In the genomic region with DNA sequence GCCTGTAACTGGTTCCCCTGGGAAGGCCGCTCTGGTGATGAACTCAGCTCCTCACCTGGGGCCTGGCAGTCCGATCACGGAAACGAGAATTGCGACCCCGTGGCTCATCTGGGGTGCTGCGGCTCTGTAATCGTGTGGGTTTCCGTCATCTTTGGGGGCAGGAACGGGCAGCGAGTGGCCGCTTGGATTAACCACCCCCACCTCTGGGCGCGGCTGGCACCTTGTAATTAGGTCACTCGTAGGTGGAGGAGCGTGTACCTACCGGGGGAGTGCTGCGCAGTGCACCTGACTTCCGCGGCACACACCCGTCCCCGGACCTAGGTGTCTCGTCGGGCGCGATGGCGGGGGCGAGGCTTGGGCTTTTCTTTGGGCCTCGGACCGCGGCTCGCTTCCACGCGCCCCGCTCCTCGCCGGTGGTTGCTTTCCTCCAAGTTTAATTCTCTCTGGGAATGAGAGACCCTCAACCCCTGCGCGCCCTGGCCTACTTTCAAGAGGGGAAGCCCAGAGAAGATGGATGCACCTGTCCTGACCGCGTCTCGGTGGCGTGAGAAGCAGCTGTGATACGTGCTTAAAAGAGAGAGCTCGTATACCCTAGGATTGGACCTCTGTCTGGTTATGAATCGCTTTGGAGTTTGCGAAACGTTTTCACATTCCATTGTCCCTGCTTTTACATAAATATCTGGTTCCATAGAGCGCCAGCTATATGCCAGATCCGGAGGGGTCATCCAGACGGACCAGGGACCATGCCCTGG, we compare ENCODE assay signal across 8 cellular contexts. TPM values are rescaled to one million over a fixed set of nuclear protein-coding genes. Genes with fewer than 3 reads are reported as not detected.
DNase-seq lines count a peak whose midpoint lies in the region; ATAC-seq and TF ChIP-seq lines count a peak whose summit lies in the region.

No MANE protein-coding gene starts in this region.

- peaks cover 16% of the 10 kb centered on the region for H3K36me3 Mint-ChIP-seq in WTC11
- H3K36me3 Mint-ChIP-seq in nephron (ENCODE audit: low read depth), result peaks cover 19% of the 10 kb centered on the region

- CTCF ChIA-PET in WTC11 (lab: Charles Lee), result interaction anchor here (0.7 to 3.3 kb wide), 10 partner anchors 9 to 361 kb away, joined by 3 to 27 read pairs (median 4); partner anchors contain the start of gene UBE2B

- peak overlapping the region; percentile 87 for H3K4me3 Mint-ChIP-seq in WTC11
- peak overlapping the region; percentile 90 to 96 (median 91) for H3K4me3 Mint-ChIP-seq in nephron

- no peak for TF ChIP-seq CTCF in WTC11 (IDR thresholded peaks at IDR 0.05)
- TF ChIP-seq CTCF in nephron (IDR thresholded peaks at IDR 0.05; ENCODE audit: unreplicated experiment in 3 of 3), result no peak

- peak; percentile 58 for TF ChIP-seq POLR2A in erythroblast (IDR thresholded peaks at IDR 0.05; ENCODE audit: low read length)

- DNase-seq in stimulated activated CD4-positive, alpha-beta T cell treated with anti-CD3 and anti-CD28 coated beads, Interleukin-15, amount 100 ng/mL, for 48 hours (ENCODE audit: low read depth in 2 of 2), result peak; percentile 15 to 50
- DNase-seq in stimulated activated CD4-positive, alpha-beta T cell treated with anti-CD3 and anti-CD28 coated beads, Interleukin-2, amount 100 ng/mL, for 48 hours, result no peak
- DNase-seq in WTC11 (ENCODE audit: low spot score) (no peak), erythroblast (lab: John Stamatoyannopoulos, UW) (peak in 1 of 2 experiments; percentile 48), NCI-H2107 treated with DMSO at 0.1 percent for 48 hours (lab: John Stamatoyannopoulos, UW; ENCODE audit: unreplicated experiment) (no peak)

- H3K27me3 Mint-ChIP-seq in WTC11 (ENCODE audit: low read depth) (no peaks in the 10 kb centered on the region), nephron (ENCODE audit: low read depth) (no peaks in the 10 kb centered on the region)

- ATAC-seq in HG03442 (IDR thresholded peaks at IDR 0.05; ENCODE audit: unreplicated experiment) (peak; percentile 13), WTC11 (peak; percentile 21), HG03175 (IDR thresholded peaks at IDR 0.05; ENCODE audit: unreplicated experiment) (no peak)

- POLR2A ChIA-PET in WTC11 (lab: Charles Lee), result interaction anchor here (0.7 to 2.7 kb wide), 21 partner anchors 10 to 679 kb away, joined by 3 to 26 read pairs (median 4); partner anchors contain the start of genes CAMLG, PCBD2, SKP1 and UBE2B

- no peaks in the 10 kb centered on the region for H3K9me3 Mint-ChIP-seq in WTC11
- no peaks in the 10 kb centered on the region for H3K9me3 Mint-ChIP-seq in nephron

- H3K4me1 Mint-ChIP-seq in WTC11 (peaks cover 38% of the 10 kb centered on the region), nephron (peaks cover 43% of the 10 kb centered on the region)

- peak overlapping the region; percentile 98 for H3K27ac Mint-ChIP-seq in WTC11
- peak overlapping the region; percentile 87 to 99 (median 99) for H3K27ac Mint-ChIP-seq in nephron

TF ChIP-seq in WTC11, 78 proteins besides CTCF, POLR2A, EP300 and RAD21 (continues in another document):
- TF ChIP-seq USF2 (CRISPR knock-in tag; IDR thresholded peaks at IDR 0.05) (0 out of 2 replicates have a peak, but pooled peaks have one; percentile 19), TEAD1 (CRISPR knock-in tag; IDR thresholded peaks at IDR 0.05) (0 out of 2 replicates have a peak, but pooled peaks have one; percentile 9), SMAD3 (CRISPR knock-in tag; IDR thresholded peaks at IDR 0.05; ENCODE audit: borderline replicate concordance) (0 out of 2 replicates have a peak, but pooled peaks have one; percentile 36), ZBTB43 (CRISPR knock-in tag; IDR thresholded peaks at IDR 0.05) (no peak), ZNF317 (CRISPR knock-in tag; IDR thresholded peaks at IDR 0.05; ENCODE audit: borderline replicate concordance, low read depth) (no peak), ZNF532 (CRISPR knock-in tag; IDR thresholded peaks at IDR 0.05; ENCODE audit: borderline replicate concordance) (no peak), ZNF232 (CRISPR knock-in tag; IDR thresholded peaks at IDR 0.05) (no peak), GTF2I (CRISPR knock-in tag; conservative IDR thresholded peaks at IDR 0.05) (no peak), JAZF1 (CRISPR knock-in tag; IDR thresholded peaks at IDR 0.05) (no peak), ZNF138 (CRISPR knock-in tag; conservative IDR thresholded peaks at IDR 0.05) (0 out of 2 replicates have a peak, but pooled peaks have one; percentile 21), IRF2 (CRISPR knock-in tag; IDR thresholded peaks at IDR 0.05; ENCODE audit: borderline replicate concordance, low read depth) (no peak), MYBL2 (CRISPR knock-in tag; IDR thresholded peaks at IDR 0.05) (peak; percentile 58; the same call in 1 of the 2 replicates), ZNF121 (CRISPR knock-in tag; IDR thresholded peaks at IDR 0.05) (no peak), FOXP1 (CRISPR knock-in tag; IDR thresholded peaks at IDR 0.05; ENCODE audit: borderline replicate concordance) (peak; percentile 84), USF1 (CRISPR knock-in tag; IDR thresholded peaks at IDR 0.05) (no peak)
- TF ChIP-seq, protein P1, sequence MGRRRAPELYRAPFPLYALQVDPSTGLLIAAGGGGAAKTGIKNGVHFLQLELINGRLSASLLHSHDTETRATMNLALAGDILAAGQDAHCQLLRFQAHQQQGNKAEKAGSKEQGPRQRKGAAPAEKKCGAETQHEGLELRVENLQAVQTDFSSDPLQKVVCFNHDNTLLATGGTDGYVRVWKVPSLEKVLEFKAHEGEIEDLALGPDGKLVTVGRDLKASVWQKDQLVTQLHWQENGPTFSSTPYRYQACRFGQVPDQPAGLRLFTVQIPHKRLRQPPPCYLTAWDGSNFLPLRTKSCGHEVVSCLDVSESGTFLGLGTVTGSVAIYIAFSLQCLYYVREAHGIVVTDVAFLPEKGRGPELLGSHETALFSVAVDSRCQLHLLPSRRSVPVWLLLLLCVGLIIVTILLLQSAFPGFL (CRISPR knock-in tag; IDR thresholded peaks at IDR 0.05; ENCODE audit: borderline replicate concordance), result no peak

RNA-seq across cellular contexts. Expression of gene PPP2CA, which starts 0.7 kb away (rescaled TPM):
- total RNA-seq in WTC11 (2021), result 178 to 186 TPM (median 178 TPM) in 3 replicates

RNA-seq across cellular contexts. Expression of gene SKP1, which starts 49.9 kb away (rescaled TPM):
- total RNA-seq in WTC11 (2021), result 280 to 303 TPM (median 285 TPM) in 3 replicates

Comparison
In these comparisons a context has a peak if more than half of its experiments do, and no peak if none do; other contexts are left out.
1. DNase-seq: peak in stimulated activated CD4-positive, alpha-beta T cell treated with anti-CD3 and anti-CD28 coated beads, Interleukin-15, amount 100 ng/mL, for 48 hours (2 of 2); none in stimulated activated CD4-positive, alpha-beta T cell treated with anti-CD3 and anti-CD28 coated beads, Interleukin-2, amount 100 ng/mL, for 48 hours (0 of 2), WTC11 (single experiment) and NCI-H2107 treated with DMSO at 0.1 percent for 48 hours (single experiment).